Comparison of ENCODE assay signal across 16 cellular contexts in genomic region chr15:80275946-80276345, GRCh38. TPM values are rescaled to one million over a fixed set of nuclear protein-coding genes. Genes with fewer than 3 reads are reported as not detected.
DNase-seq lines count a peak whose midpoint lies in the region; TF ChIP-seq lines count a peak whose summit lies in the region.
"Had no signal": no experiment of that assay in that cellular context is flagged by ENCODE, and none has a peak within 500 bp of the region (broad histone marks: within the 10 kb centered on the region; RNA-seq: fewer than 3 reads in every experiment).

No MANE protein-coding gene starts in this region.

- no peaks in the 10 kb centered on the region for H3K4me1 Mint-ChIP-seq in activated T-helper 2 cell treated with anti-CD3 and anti-CD28 coated beads, Interferon-gamma antibody, Interleukin-2, Interleukin-4, amounts not matched to agents 10 μg/mL and 5 μg/mL and 100 μg/mL, durations not matched to agents 14 hours and 24 hours and 36 hours (ENCODE audit: low read depth)
- H3K4me1 Mint-ChIP-seq: activated naive CD8-positive, alpha-beta T cell treated with anti-CD3 and anti-CD28 coated beads for 36 hours; stimulated activated memory B cell treated with anti-CD40 and anti-IgM and Interleukin-4, amounts not matched to agents 10 μg/mL and 1 μg/mL and 100 μg/mL, for 72 hours had no signal

- peak; percentile 19 for DNase-seq in activated effector memory CD4-positive, alpha-beta T cell treated with anti-CD3 and anti-CD28 coated beads, Interleukin-2, amount 50 U/mL, for 16 hours
- no peak for DNase-seq in activated effector memory CD4-positive, alpha-beta T cell treated with Interleukin-2 at 50 U/mL for 16 hours
- peak; percentile 81 for DNase-seq in NCI-H2171 treated with DMSO at 0.1 percent for 48 hours (lab: John Stamatoyannopoulos, UW)
- DNase-seq in cardiac fibroblast (ENCODE audit: low read depth in 2 of 2): peak; percentile 8 to 31
- no peak for DNase-seq in activated T-helper 2 cell treated with anti-CD3 and anti-CD28 coated beads, Interferon-gamma antibody, Interleukin-2, Interleukin-4, amounts not matched to agents 10 μg/mL and 5 μg/mL and 100 μg/mL, durations not matched to agents 14 hours and 24 hours and 36 hours (ENCODE audit: low spot score)
- DNase-seq in iPS-NIHi11 (ENCODE audit: low spot score): no peak
- DNase-seq in NCI-H1417 treated with DMSO at 0.1 percent for 48 hours (lab: John Stamatoyannopoulos, UW): no peak
- no peak for DNase-seq in Ammon's horn (ENCODE audit: low spot score)
- DNase-seq: activated naive CD8-positive, alpha-beta T cell treated with anti-CD3 and anti-CD28 coated beads for 36 hours; GDM1; islet precursor cell; NCI-H1048; stimulated activated CD4-positive, alpha-beta T cell treated with anti-CD3 and anti-CD28 coated beads, Interleukin-2, amount 100 ng/mL, for 48 hours; uterus had no signal

- TF ChIP-seq CTCF in cardiac fibroblast (IDR thresholded peaks at IDR 0.05; ENCODE audit: low read depth, low read length): no peak

- no peak overlapping the region for H3K4me3 ChIP-seq in cardiac fibroblast (replicated peaks in 1 of 2; ENCODE audit: low read depth in 2 of 2, low read length in 2 of 2)
- H3K4me3 ChIP-seq: uterus had no signal

- H3K27ac Mint-ChIP-seq in activated T-helper 2 cell treated with anti-CD3 and anti-CD28 coated beads, Interferon-gamma antibody, Interleukin-2, Interleukin-4, amounts not matched to agents 10 μg/mL and 5 μg/mL and 100 μg/mL, durations not matched to agents 14 hours and 24 hours and 36 hours: no peak overlapping the region
- H3K27ac Mint-ChIP-seq: activated naive CD8-positive, alpha-beta T cell treated with anti-CD3 and anti-CD28 coated beads for 36 hours; stimulated activated memory B cell treated with anti-CD40 and anti-IgM and Interleukin-4, amounts not matched to agents 10 μg/mL and 1 μg/mL and 100 μg/mL, for 72 hours had no signal

- H3K9me3 Mint-ChIP-seq in activated T-helper 2 cell treated with anti-CD3 and anti-CD28 coated beads, Interferon-gamma antibody, Interleukin-2, Interleukin-4, amounts not matched to agents 10 μg/mL and 5 μg/mL and 100 μg/mL, durations not matched to agents 14 hours and 24 hours and 36 hours: no peaks in the 10 kb centered on the region
- H3K9me3 Mint-ChIP-seq: activated naive CD8-positive, alpha-beta T cell treated with anti-CD3 and anti-CD28 coated beads for 36 hours had no signal

- peaks cover 2% of the 10 kb centered on the region for H3K27me3 Mint-ChIP-seq in activated T-helper 2 cell treated with anti-CD3 and anti-CD28 coated beads, Interferon-gamma antibody, Interleukin-2, Interleukin-4, amounts not matched to agents 10 μg/mL and 5 μg/mL and 100 μg/mL, durations not matched to agents 14 hours and 24 hours and 36 hours (ENCODE audit: low read depth)

- no peaks in the 10 kb centered on the region for H3K36me3 Mint-ChIP-seq in activated T-helper 2 cell treated with anti-CD3 and anti-CD28 coated beads, Interferon-gamma antibody, Interleukin-2, Interleukin-4, amounts not matched to agents 10 μg/mL and 5 μg/mL and 100 μg/mL, durations not matched to agents 14 hours and 24 hours and 36 hours (ENCODE audit: low read depth)
- H3K36me3 Mint-ChIP-seq: activated naive CD8-positive, alpha-beta T cell treated with anti-CD3 and anti-CD28 coated beads for 36 hours; stimulated activated memory B cell treated with anti-CD40 and anti-IgM and Interleukin-4, amounts not matched to agents 10 μg/mL and 1 μg/mL and 100 μg/mL, for 72 hours had no signal

- intact Hi-C loops in activated T-helper 2 cell treated with anti-CD3 and anti-CD28 coated beads, Interferon-gamma antibody, Interleukin-2, Interleukin-4, amounts not matched to agents 10 μg/mL and 5 μg/mL and 100 μg/mL, durations not matched to agents 14 hours and 24 hours and 36 hours (cut with micrococcal nuclease): no loop called here

- H3K4me3 Mint-ChIP-seq in activated T-helper 2 cell treated with anti-CD3 and anti-CD28 coated beads, Interferon-gamma antibody, Interleukin-2, Interleukin-4, amounts not matched to agents 10 μg/mL and 5 μg/mL and 100 μg/mL, durations not matched to agents 14 hours and 24 hours and 36 hours (ENCODE audit: low read depth): no peak overlapping the region
- H3K4me3 Mint-ChIP-seq: activated naive CD8-positive, alpha-beta T cell treated with anti-CD3 and anti-CD28 coated beads for 36 hours; stimulated activated memory B cell treated with anti-CD40 and anti-IgM and Interleukin-4, amounts not matched to agents 10 μg/mL and 1 μg/mL and 100 μg/mL, for 72 hours had no signal

RNA-seq across cellular contexts. Expression of gene CTXND1, which starts 23.9 kb away (rescaled TPM):
- total RNA-seq in activated T-helper 2 cell treated with anti-CD3 and anti-CD28 coated beads, Interferon-gamma antibody, Interleukin-2, Interleukin-4, amounts not matched to agents 10 μg/mL and 5 μg/mL and 100 μg/mL, durations not matched to agents 14 hours and 24 hours and 36 hours: not detected in 2 replicates
- total RNA-seq: activated naive CD8-positive, alpha-beta T cell treated with anti-CD3 and anti-CD28 coated beads for 36 hours; pulmonary artery endothelial cell had no signal

Comparison
In these comparisons a context has a peak if more than half of its experiments do, and no peak if none do; other contexts are left out.
1. DNase-seq: peak in activated effector memory CD4-positive, alpha-beta T cell treated with anti-CD3 and anti-CD28 coated beads, Interleukin-2, amount 50 U/mL, for 16 hours (single experiment), NCI-H2171 treated with DMSO at 0.1 percent for 48 hours (single experiment) and cardiac fibroblast (2 of 2); none in activated effector memory CD4-positive, alpha-beta T cell treated with Interleukin-2 at 50 U/mL for 16 hours (single experiment), activated T-helper 2 cell treated with anti-CD3 and anti-CD28 coated beads, Interferon-gamma antibody, Interleukin-2, Interleukin-4, amounts not matched to agents 10 μg/mL and 5 μg/mL and 100 μg/mL, durations not matched to agents 14 hours and 24 hours and 36 hours (single experiment), iPS-NIHi11 (single experiment), NCI-H1417 treated with DMSO at 0.1 percent for 48 hours (single experiment) and Ammon's horn (single experiment).